Comparison of ENCODE assay signal across 26 cellular contexts in genomic region chr22:37295946-37296345, GRCh38. TPM values are rescaled to one million over a fixed set of nuclear protein-coding genes. Genes with fewer than 3 reads are reported as not detected.
DNase-seq lines count a peak whose midpoint lies in the region; ATAC-seq and TF ChIP-seq lines count a peak whose summit lies in the region.
"Had no signal": no experiment of that assay in that cellular context is flagged by ENCODE, and none has a peak within 500 bp of the region (broad histone marks: within the 10 kb centered on the region; RNA-seq: fewer than 3 reads in every experiment).

No MANE protein-coding gene starts in this region.

- H3K4me1 ChIP-seq in BLaER1 treated with 17β-estradiol and CSF1 and Interleukin-3, amounts not matched to agents 10 nM and 100 nM: peaks cover 78 to 97% (median 86%) of the 10 kb centered on the region in 10 experiments
- peaks cover 18 to 47% of the 10 kb centered on the region in 2 donors for H3K4me1 ChIP-seq in naive thymus-derived CD4-positive, alpha-beta T cell (ENCODE audit: control insufficient read depth in 2 of 2, insufficient read depth in 2 of 2, low read length in 2 of 2)
- no peaks in the 10 kb centered on the region for H3K4me1 ChIP-seq in tibial artery
- H3K4me1 ChIP-seq: psoas muscle, sigmoid colon had no signal

- no peaks in the 10 kb centered on the region for H3K27me3 ChIP-seq in BLaER1 treated with 17β-estradiol and CSF1 and Interleukin-3, amounts not matched to agents 10 nM and 100 nM
- H3K27me3 ChIP-seq in naive thymus-derived CD4-positive, alpha-beta T cell (ENCODE audit: control insufficient read depth in 2 of 2, insufficient read depth in 2 of 2, low read length in 2 of 2): no peaks in the 10 kb centered on the region
- peaks cover 0 to 49% of the 10 kb centered on the region in 2 donors for H3K27me3 ChIP-seq in tibial artery
- H3K27me3 ChIP-seq: left lung had no signal

- no peaks in the 10 kb centered on the region for H3K27me3 Mint-ChIP-seq in activated CD8-positive, alpha-beta T cell treated with anti-CD3 and anti-CD28 coated beads, Interleukin-2, amount 10 ng/mL, durations not matched to agents 7 days and 5 days (ENCODE audit: low read depth)
- H3K27me3 Mint-ChIP-seq in naive thymus-derived CD4-positive, alpha-beta T cell: no peaks in the 10 kb centered on the region
- H3K27me3 Mint-ChIP-seq in activated T-cell treated with anti-CD3 and anti-CD28 coated beads, Interleukin-2, amount 50 U/mL, for 4 hours (ENCODE audit: low read depth): no peaks in the 10 kb centered on the region

- CTCF ChIA-PET in activated CD8-positive, alpha-beta T cell treated with anti-CD3 and anti-CD28 coated beads, Interleukin-2, amount 10 ng/mL, durations not matched to agents 7 days and 5 days (lab: Charles Lee): interaction anchor here (0.9 to 1.5 kb wide), 4 partner anchors 19 to 35 kb away, joined by 3 to 4 read pairs (median 4); no protein-coding TSS in a partner anchor
- CTCF ChIA-PET in naive thymus-derived CD4-positive, alpha-beta T cell (lab: Charles Lee): interaction anchor here (0.9 to 1.5 kb wide), 3 partner anchors 13 to 31 kb away, joined by 3 read pairs; no protein-coding TSS in a partner anchor

- no peak for TF ChIP-seq CTCF in tibial artery (IDR thresholded peaks at IDR 0.05)

- H4K20me1 ChIP-seq in BLaER1 treated with 17β-estradiol and CSF1 and Interleukin-3, amounts not matched to agents 10 nM and 100 nM: peaks cover 0 to 98% (median 4%) of the 10 kb centered on the region in 11 experiments; a peak in 10 of 22 replicates

- POLR2A ChIA-PET in activated CD8-positive, alpha-beta T cell treated with anti-CD3 and anti-CD28 coated beads, Interleukin-2, amount 10 ng/mL, durations not matched to agents 7 days and 5 days (lab: Charles Lee): interaction anchor here (1.6 to 2.9 kb wide), 4 partner anchors 9 to 53 kb away, joined by 6 to 12 read pairs (median 10); partner anchors contain the start of genes CYTH4 and RAC2
- POLR2A ChIA-PET in naive thymus-derived CD4-positive, alpha-beta T cell (lab: Charles Lee): interaction anchor here (1.1 to 3.6 kb wide), 11 partner anchors 10 to 272 kb away, joined by 3 to 29 read pairs (median 4); partner anchors contain the start of genes CYTH4, MFNG and RAC2

- peaks cover 94% of the 10 kb centered on the region for H3K36me3 Mint-ChIP-seq in activated CD8-positive, alpha-beta T cell treated with anti-CD3 and anti-CD28 coated beads, Interleukin-2, amount 10 ng/mL, durations not matched to agents 7 days and 5 days (ENCODE audit: low read depth)
- peaks cover 18 to 54% (median 35%) of the 10 kb centered on the region in 5 donors for H3K36me3 Mint-ChIP-seq in naive thymus-derived CD4-positive, alpha-beta T cell
- H3K36me3 Mint-ChIP-seq in activated T-cell treated with anti-CD3 and anti-CD28 coated beads, Interleukin-2, amount 50 U/mL, for 4 hours (ENCODE audit: insufficient read depth): peaks cover 38% of the 10 kb centered on the region
- H3K36me3 Mint-ChIP-seq: WTC11 had no signal

- DNase-seq in activated CD8-positive, alpha-beta T cell treated with anti-CD3 and anti-CD28 coated beads, Interleukin-2, amount 10 ng/mL, durations not matched to agents 7 days and 5 days: no peak
- DNase-seq in naive thymus-derived CD4-positive, alpha-beta T cell: no peak
- DNase-seq in SW 1271 (lab: John Stamatoyannopoulos, UW) (no peak), tibial artery (no peak)
- DNase-seq in activated T-cell treated with anti-CD3 and anti-CD28 coated beads, Interleukin-2, amount 50 U/mL, for 4 hours: no peak
- DNase-seq: activated CD4-positive, alpha-beta T cell treated with anti-CD3 and anti-CD28 coated beads, Interleukin-2, amount 50 U/mL, for 48 hours; activated effector memory CD4-positive, alpha-beta T cell treated with Interleukin-2 at 50 U/mL for 16 hours; caudate nucleus; DMS79; GDM1; mesendoderm; MV-4-11; NCI-H1436; NCI-H2081; NCI-H226; psoas muscle; SIG-M5; sigmoid colon; stimulated activated CD4-positive, alpha-beta T cell treated with anti-CD3 and anti-CD28 coated beads, Interleukin-4, amount 100 ng/mL, for 1 hour had no signal

- H3K36me3 ChIP-seq in BLaER1 treated with 17β-estradiol and CSF1 and Interleukin-3, amounts not matched to agents 10 nM and 100 nM: peaks cover 13 to 95% (median 45%) of the 10 kb centered on the region in 11 experiments; a peak in 19 of 22 replicates
- H3K36me3 ChIP-seq in naive thymus-derived CD4-positive, alpha-beta T cell (ENCODE audit: control insufficient read depth in 2 of 3, insufficient read depth in 3 of 3, low read length in 3 of 3): peaks cover 28 to 88% (median 32%) of the 10 kb centered on the region in 3 experiments
- no peaks in the 10 kb centered on the region for H3K36me3 ChIP-seq in tibial artery
- H3K36me3 ChIP-seq: sigmoid colon had no signal

- peak overlapping the region in 4 of 11 experiments; percentile 9 to 40 (median 30); a peak in 6 of 22 replicates for H3K27ac ChIP-seq in BLaER1 treated with 17β-estradiol and CSF1 and Interleukin-3, amounts not matched to agents 10 nM and 100 nM
- peak overlapping the region; percentile 61 for H3K27ac ChIP-seq in naive thymus-derived CD4-positive, alpha-beta T cell (ENCODE audit: low read depth, low read length)
- H3K27ac ChIP-seq in tibial artery: no peak overlapping the region
- H3K27ac ChIP-seq: C4-2B, left lung, psoas muscle, sigmoid colon had no signal

- peaks cover 0 to 12% (median 8%) of the 10 kb centered on the region in 11 experiments; a peak in 14 of 22 replicates for H3K9me3 ChIP-seq in BLaER1 treated with 17β-estradiol and CSF1 and Interleukin-3, amounts not matched to agents 10 nM and 100 nM (replicated peaks in 1 of 11)
- no peaks in the 10 kb centered on the region for H3K9me3 ChIP-seq in naive thymus-derived CD4-positive, alpha-beta T cell (ENCODE audit: control insufficient read depth in 2 of 3, low read length in 3 of 3)
- no peaks in the 10 kb centered on the region for H3K9me3 ChIP-seq in tibial artery
- H3K9me3 ChIP-seq: left lung, psoas muscle had no signal

- TF ChIP-seq POLR2A in GM18505 (IDR thresholded peaks at IDR 0.05; ENCODE audit: borderline replicate concordance, extremely low read depth, insufficient read depth, insufficient read length): peak; percentile 23

- peak overlapping the region in 3 of 11 experiments; percentile 29 to 35 (median 33); a peak in 4 of 22 replicates for H3K9ac ChIP-seq in BLaER1 treated with 17β-estradiol and CSF1 and Interleukin-3, amounts not matched to agents 10 nM and 100 nM

- ATAC-seq in GM18505 (IDR thresholded peaks at IDR 0.05; ENCODE audit: unreplicated experiment) (no peak), HG02884 (IDR thresholded peaks at IDR 0.05; ENCODE audit: unreplicated experiment) (no peak)
- no peak for ATAC-seq in activated CD8-positive, alpha-beta T cell treated with anti-CD3 and anti-CD28 coated beads, Interleukin-2, amount 10 ng/mL, durations not matched to agents 7 days and 5 days
- ATAC-seq in naive thymus-derived CD4-positive, alpha-beta T cell: no peak
- ATAC-seq in activated T-cell treated with anti-CD3 and anti-CD28 coated beads, Interleukin-2, amount 50 U/mL, for 4 hours: no peak
- ATAC-seq: esophagus mucosa, left lung, psoas muscle had no signal

- no peaks in the 10 kb centered on the region for H3K9me3 Mint-ChIP-seq in activated CD8-positive, alpha-beta T cell treated with anti-CD3 and anti-CD28 coated beads, Interleukin-2, amount 10 ng/mL, durations not matched to agents 7 days and 5 days (ENCODE audit: insufficient read depth)
- peaks cover 0 to 4% (median 0%) of the 10 kb centered on the region in 11 donors for H3K9me3 Mint-ChIP-seq in naive thymus-derived CD4-positive, alpha-beta T cell
- no peaks in the 10 kb centered on the region for H3K9me3 Mint-ChIP-seq in activated T-cell treated with anti-CD3 and anti-CD28 coated beads, Interleukin-2, amount 50 U/mL, for 4 hours

- intact Hi-C loops in naive thymus-derived CD4-positive, alpha-beta T cell (cut with micrococcal nuclease): no loop called here
- intact Hi-C loops in tibial artery (cut with DNase I; ENCODE audit: low total_unique reads): no loop called here

- H3K4me3 ChIP-seq in BLaER1 treated with 17β-estradiol and CSF1 and Interleukin-3, amounts not matched to agents 10 nM and 100 nM: no peak overlapping the region
- H3K4me3 ChIP-seq in naive thymus-derived CD4-positive, alpha-beta T cell (ENCODE audit: low read length): no peak overlapping the region
- no peak overlapping the region for H3K4me3 ChIP-seq in tibial artery
- H3K4me3 ChIP-seq: left lung, psoas muscle, sigmoid colon had no signal

- H3K4me2 ChIP-seq in BLaER1 treated with 17β-estradiol and CSF1 and Interleukin-3, amounts not matched to agents 10 nM and 100 nM: peak overlapping the region; percentile 49 to 98 (median 65)

- peaks cover 90% of the 10 kb centered on the region for H3K4me1 Mint-ChIP-seq in activated CD8-positive, alpha-beta T cell treated with anti-CD3 and anti-CD28 coated beads, Interleukin-2, amount 10 ng/mL, durations not matched to agents 7 days and 5 days (ENCODE audit: low read depth)
- H3K4me1 Mint-ChIP-seq in naive thymus-derived CD4-positive, alpha-beta T cell: peaks cover 43 to 84% (median 80%) of the 10 kb centered on the region in 7 donors
- peaks cover 64% of the 10 kb centered on the region for H3K4me1 Mint-ChIP-seq in activated T-cell treated with anti-CD3 and anti-CD28 coated beads, Interleukin-2, amount 50 U/mL, for 4 hours (ENCODE audit: low read depth)

- peak overlapping the region; percentile 78 for H3K27ac Mint-ChIP-seq in activated CD8-positive, alpha-beta T cell treated with anti-CD3 and anti-CD28 coated beads, Interleukin-2, amount 10 ng/mL, durations not matched to agents 7 days and 5 days
- H3K27ac Mint-ChIP-seq in naive thymus-derived CD4-positive, alpha-beta T cell: peak overlapping the region in 6 of 9 donors; percentile 67 to 95 (median 84)
- H3K27ac Mint-ChIP-seq: WTC11 had no signal

- no peak overlapping the region for H3K4me3 Mint-ChIP-seq in activated CD8-positive, alpha-beta T cell treated with anti-CD3 and anti-CD28 coated beads, Interleukin-2, amount 10 ng/mL, durations not matched to agents 7 days and 5 days
- H3K4me3 Mint-ChIP-seq in naive thymus-derived CD4-positive, alpha-beta T cell: peak overlapping the region in 2 of 10 donors; percentile 2 to 56
- no peak overlapping the region for H3K4me3 Mint-ChIP-seq in activated T-cell treated with anti-CD3 and anti-CD28 coated beads, Interleukin-2, amount 50 U/mL, for 4 hours
- H3K4me3 Mint-ChIP-seq: WTC11 had no signal

RNA-seq across cellular contexts. Expression of gene CYTH4, which starts 13.6 kb away (rescaled TPM):
- total RNA-seq in activated CD8-positive, alpha-beta T cell treated with anti-CD3 and anti-CD28 coated beads, Interleukin-2, amount 10 ng/mL, durations not matched to agents 7 days and 5 days: 100 to 1,000 TPM; 107 to 114 TPM
- 100 to 1,000 TPM; 123 to 227 (median 214) TPM for total RNA-seq in naive thymus-derived CD4-positive, alpha-beta T cell
- 10 to 100 TPM; 49.5 to 71.1 TPM for polyA plus RNA-seq in naive thymus-derived CD4-positive, alpha-beta T cell
- 10 to 100 TPM in 1 of 3 donors, 1 to 10 TPM in 2; 9.0 to 10.9 (median 9.7) TPM for total RNA-seq in activated T-cell treated with anti-CD3 and anti-CD28 coated beads, Interleukin-2, amount 50 U/mL, for 4 hours

RNA-seq across cellular contexts. Expression of gene RAC2, which starts 51.9 kb away (rescaled TPM):
- total RNA-seq in activated CD8-positive, alpha-beta T cell treated with anti-CD3 and anti-CD28 coated beads, Interleukin-2, amount 10 ng/mL, durations not matched to agents 7 days and 5 days: 1,000 to 10,000 TPM; 1,167 to 1,252 TPM
- 100 to 1,000 TPM; 263 to 886 (median 301) TPM for total RNA-seq in naive thymus-derived CD4-positive, alpha-beta T cell
- polyA plus RNA-seq in naive thymus-derived CD4-positive, alpha-beta T cell: 100 to 1,000 TPM; 838 to 852 TPM
- total RNA-seq in activated T-cell treated with anti-CD3 and anti-CD28 coated beads, Interleukin-2, amount 50 U/mL, for 4 hours: 100 to 1,000 TPM; 388 to 432 (median 395) TPM

Comparison
In these comparisons a context has a peak if more than half of its experiments do, and no peak if none do; other contexts are left out.
1. RNA of gene CYTH4, which starts 13.6 kb away (total RNA-seq): 123 to 227 TPM in naive thymus-derived CD4-positive, alpha-beta T cell and 107 to 114 TPM in activated CD8-positive, alpha-beta T cell treated with anti-CD3 and anti-CD28 coated beads, Interleukin-2, amount 10 ng/mL, durations not matched to agents 7 days and 5 days; 9.0 to 10.9 TPM in activated T-cell treated with anti-CD3 and anti-CD28 coated beads, Interleukin-2, amount 50 U/mL, for 4 hours; every median in the first group is over 4 times any median in the second.